In the genomic region with DNA sequence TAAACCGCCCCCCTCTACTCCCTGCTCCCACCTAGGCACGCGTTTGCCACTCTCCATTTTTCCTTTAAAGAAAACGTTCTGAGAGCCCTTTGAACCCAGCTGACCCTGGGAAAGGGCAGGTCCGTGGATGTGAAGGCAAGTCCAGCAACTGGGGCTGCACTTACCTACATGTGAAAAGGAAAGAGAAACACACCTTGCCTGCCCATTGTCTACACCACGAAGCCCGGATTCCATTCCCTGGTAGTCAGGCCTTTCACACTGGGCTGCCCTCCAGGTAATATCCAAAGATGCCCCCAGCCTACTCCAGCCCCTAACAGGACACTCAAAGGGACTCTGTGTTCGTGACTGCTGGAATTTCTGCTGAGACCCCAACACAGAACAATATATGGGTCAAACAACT, we compare ENCODE assay signal across 10 cellular contexts.
A peak's percentile ranks its signal among the peaks of the same experiment; 100 is the strongest.
DNase-seq lines count a peak whose midpoint lies in the region; ATAC-seq, FAIRE-seq and TF ChIP-seq lines count a peak whose summit lies in the region.
"Had no signal": no experiment of that assay in that cellular context is flagged by ENCODE, and none has a peak within 500 bp of the region (broad histone marks: within the 10 kb centered on the region; RNA-seq: fewer than 3 reads in every experiment).

No MANE protein-coding gene starts in this region.

- H3K36me3 ChIP-seq in right atrium auricular region = no peaks in the 10 kb centered on the region
- H3K36me3 ChIP-seq in bronchial epithelial cell (ENCODE audit: control insufficient read depth, insufficient read depth, low read length) = no peaks in the 10 kb centered on the region
- H3K36me3 ChIP-seq in mucosa of stomach (ENCODE audit: control insufficient read depth, insufficient read depth, low read length) = no peaks in the 10 kb centered on the region

- ATAC-seq in Right ventricle myocardium inferior (no peak), GM21825 (IDR thresholded peaks at IDR 0.05; ENCODE audit: unreplicated experiment) (no peak), HG03378 (IDR thresholded peaks at IDR 0.05; ENCODE audit: unreplicated experiment) (no peak)

- H3K9me3 ChIP-seq in right atrium auricular region (no peaks in the 10 kb centered on the region), mucosa of stomach (ENCODE audit: control insufficient read depth, low read length) (no peaks in the 10 kb centered on the region)

- H3K4me3 ChIP-seq in right atrium auricular region = peak overlapping the region; percentile 30 to 76
- H3K4me3 ChIP-seq in bronchial epithelial cell (ENCODE audit: low read depth, low read length) = no peak overlapping the region
- no peak overlapping the region for H3K4me3 ChIP-seq in mucosa of stomach (ENCODE audit: low read length)

- FAIRE-seq in bronchial epithelial cell (lab: Jason Lieb, UNC) = no peak

- H3K27me3 ChIP-seq in right atrium auricular region = no peaks in the 10 kb centered on the region
- H3K27me3 ChIP-seq in bronchial epithelial cell (ENCODE audit: control insufficient read depth, insufficient read depth, low read length) = no peaks in the 10 kb centered on the region
- no peaks in the 10 kb centered on the region for H3K27me3 ChIP-seq in mucosa of stomach (ENCODE audit: control insufficient read depth, insufficient read depth, low read length)

- intact Hi-C loops in Right ventricle myocardium inferior (cut with DNase I) = loop anchor here (5.0 to 10.0 kb wide), 6 partner anchors 373 to 1410 kb away; no protein-coding TSS in a partner anchor

- H3K4me1 ChIP-seq in right atrium auricular region (peaks cover 0 to 17% of the 10 kb centered on the region in 2 donors), mucosa of stomach (ENCODE audit: control insufficient read depth, insufficient read depth, low read length) (peaks cover 11% of the 10 kb centered on the region)

- peak overlapping the region in 1 of 2 donors; percentile 85 for H3K27ac ChIP-seq in right atrium auricular region

- H3K9ac ChIP-seq in mucosa of stomach (ENCODE audit: low read length) = peak overlapping the region; percentile 72

- TF ChIP-seq CTCF in right atrium auricular region (IDR thresholded peaks at IDR 0.05) = no peak
- no peak for TF ChIP-seq CTCF in bronchial epithelial cell (IDR thresholded peaks at IDR 0.05; ENCODE audit: insufficient read depth, low read length, severe bottlenecking)

- DNase-seq in right atrium auricular region (ENCODE audit: low spot score) (no peak), Right ventricle myocardium inferior (ENCODE audit: missing footprints) (no peak), bronchial epithelial cell (ENCODE audit: low read depth) (peak; percentile 52), NCI-H1105 (lab: John Stamatoyannopoulos, UW) (no peak), DMS53 (lab: John Stamatoyannopoulos, UW) (no peak)
- DNase-seq: COR-L47, kidney glomerular epithelial cell had no signal

Comparison
In these comparisons a context has a peak if more than half of its experiments do, and no peak if none do; other contexts are left out.
1. H3K4me3 ChIP-seq: peak in right atrium auricular region (2 of 2); none in bronchial epithelial cell (single experiment) and mucosa of stomach (single experiment).